7 cellular contexts compared by ENCODE assay signal in genomic region chr14:89956294-89957009, GRCh38. TPM values are rescaled to one million over a fixed set of nuclear protein-coding genes. Genes with fewer than 3 reads are reported as not detected.
DNase-seq lines count a peak whose midpoint lies in the region; ATAC-seq, FAIRE-seq and TF ChIP-seq lines count a peak whose summit lies in the region.

No MANE protein-coding gene starts in this region.

- no peak for TF ChIP-seq RAD21 in HepG2 (CRISPR knock-in tag; IDR thresholded peaks at IDR 0.05)

- TF ChIP-seq EP300 in HepG2 (IDR thresholded peaks at IDR 0.05; ENCODE audit: low read depth in 2 of 2, low read length in 2 of 2), result no peak
- TF ChIP-seq EP300 in HepG2 (CRISPR knock-in tag; IDR thresholded peaks at IDR 0.05; ENCODE audit: borderline replicate concordance), result no peak

- H3K4me2 ChIP-seq in HepG2 (ENCODE audit: low read depth, low read length), result peak overlapping the region; percentile 78

- WGBS in HepG2 (ENCODE audit: low lambda C conversion rate), result 7% methylated on average over 20 of the region's 38 CpGs

- BruUV-seq in HepG2 (replicated peaks; lab: Mats Ljungman, UMichigan), result no TSS peak

- POLR2A ChIA-PET in HepG2 (lab: Yijun Ruan, JAX), result interaction anchor here (1.1 kb wide), 1 partner anchor 605 kb away, joined by 3 read pairs; no protein-coding TSS in a partner anchor

- no peak for TF ChIP-seq CTCF in HepG2 (CRISPR knock-in tag; IDR thresholded peaks at IDR 0.05)

- H3K9ac ChIP-seq in HepG2 (ENCODE audit: insufficient read depth, low read depth, low read length), result peak overlapping the region; percentile 82

- intact Hi-C loops in HepG2 (cut with micrococcal nuclease; ENCODE audit: unreplicated experiment), result no loop called here

- peak; percentile 32 for ATAC-seq in GM18505 (IDR thresholded peaks at IDR 0.05; ENCODE audit: unreplicated experiment)
- ATAC-seq in HG02870 (IDR thresholded peaks at IDR 0.05; ENCODE audit: unreplicated experiment), result peak; percentile 39
- ATAC-seq in activated CD4-positive, CD25-positive, alpha-beta regulatory T cell treated with anti-CD3 and anti-CD28 coated beads, Interleukin-2, amount 50 U/mL, for 24 hours, result peak; percentile 73 to 74
- ATAC-seq in HepG2, result peak; percentile 6

- TF ChIP-seq POLR2A in GM18505 (IDR thresholded peaks at IDR 0.05; ENCODE audit: borderline replicate concordance, extremely low read depth, insufficient read depth, insufficient read length), result peak; percentile 56
- no peak; a peak in 1 of 4 replicates for TF ChIP-seq POLR2A in HepG2 (IDR thresholded peaks at IDR 0.05; ENCODE audit: insufficient read depth in 1 of 2, low read depth in 2 of 2, low read length in 2 of 2)

- H4K20me1 ChIP-seq in HepG2 (ENCODE audit: insufficient read depth, low read length), result no peaks in the 10 kb centered on the region

- no peaks in the 10 kb centered on the region; a peak in 1 of 5 replicates for H3K27me3 ChIP-seq in HepG2 (ENCODE audit: control insufficient read depth in 1 of 2, insufficient read depth in 2 of 2, low read length in 2 of 2)

- no peak for FAIRE-seq in HepG2 (lab: Jason Lieb, UNC)

- no peaks in the 10 kb centered on the region for H3K9me3 ChIP-seq in HepG2 (ENCODE audit: low read length)

- peaks cover 33% of the 10 kb centered on the region for H3K4me1 ChIP-seq in HepG2 (ENCODE audit: insufficient read depth, low read length)

- H3K4me3 ChIP-seq in HepG2 (replicated peaks in 1 of 3; ENCODE audit: insufficient read depth in 1 of 3, low read depth in 2 of 3, low read length in 3 of 3), result peak overlapping the region; percentile 77 to 95 (median 80)

- peak overlapping the region; percentile 16 for H2AFZ ChIP-seq in HepG2 (ENCODE audit: low read length)

- H3K36me3 ChIP-seq in HepG2 (replicated peaks in 1 of 2; ENCODE audit: control insufficient read depth in 1 of 2, insufficient read depth in 2 of 2, low read length in 2 of 2), result no peaks in the 10 kb centered on the region

- peak overlapping the region; percentile 78 for H3K27ac ChIP-seq in HepG2 (ENCODE audit: extremely low read length, insufficient read depth, low read length)

- peak; percentile 82 for DNase-seq in NCI-H2107 treated with DMSO at 0.1 percent for 48 hours (lab: John Stamatoyannopoulos, UW; ENCODE audit: unreplicated experiment)
- peak; percentile 50 for DNase-seq in cerebellar cortex (ENCODE audit: low spot score)
- peak; percentile 46 for DNase-seq in HepG2 (ENCODE audit: low spot score)
- peak; percentile 92 for DNase-seq in stimulated activated CD4-positive, alpha-beta T cell treated with anti-CD3 and anti-CD28 coated beads, Interleukin-4, amount 100 ng/mL, for 24 hours

- in situ Hi-C loops in HepG2 (cut with HindIII; ENCODE audit: extremely low pct_ligation_motif_present, low pct_unique_long_range_greater_than_20kb), result loop anchor here (25.0 kb wide), 1 partner anchor 281 kb away; no protein-coding TSS in a partner anchor

- CTCF ChIA-PET in HepG2 (lab: Yijun Ruan, JAX; ENCODE audit: low intra/inter-chr PET ratio, low total read pairs), result no interaction called here

- peaks cover 19% of the 10 kb centered on the region for H3K79me2 ChIP-seq in HepG2 (ENCODE audit: insufficient read depth, low read length)

TF ChIP-seq in HepG2, 621 proteins besides CTCF, POLR2A, EP300 and RAD21 (continues in another document):
- TF ChIP-seq CEBPB (IDR thresholded peaks at IDR 0.05; ENCODE audit: borderline replicate concordance, low read depth, low read length) (peak; percentile 58), TAF1 (CRISPR knock-in tag; IDR thresholded peaks at IDR 0.05) (no peak), TBX2 (CRISPR knock-in tag; IDR thresholded peaks at IDR 0.05; ENCODE audit: borderline replicate concordance) (no peak), MED8 (CRISPR knock-in tag; IDR thresholded peaks at IDR 0.05; ENCODE audit: insufficient replicate concordance) (no peak), EED (CRISPR knock-in tag; IDR thresholded peaks at IDR 0.05) (no peak), ZNF605 (CRISPR knock-in tag; IDR thresholded peaks at IDR 0.05) (no peak; the same call in 1 of the 2 replicates), YEATS4 (CRISPR knock-in tag; IDR thresholded peaks at IDR 0.05; ENCODE audit: borderline replicate concordance) (0 out of 2 replicates have a peak, but pooled peaks have one; percentile 12), DNMT3B (CRISPR knock-in tag; conservative IDR thresholded peaks at IDR 0.05) (no peak), HMGXB4 (CRISPR knock-in tag; IDR thresholded peaks at IDR 0.05; ENCODE audit: borderline replicate concordance in 1 of 2, low read depth in 1 of 2) (peak in 1 of 2 experiments; percentile 26; a peak in 1 of 4 replicates), SMAD1 (CRISPR knock-in tag; IDR thresholded peaks at IDR 0.05; ENCODE audit: borderline replicate concordance, low read depth) (0 out of 2 replicates have a peak, but pooled peaks have one; percentile 13), HMG20B (CRISPR knock-in tag; conservative IDR thresholded peaks at IDR 0.05) (peak; percentile 47; the same call in 1 of the 2 replicates), ZNF12 (CRISPR knock-in tag; IDR thresholded peaks at IDR 0.05) (no peak)

RNA-seq across cellular contexts. Expression of gene TDP1, which starts 0.7 kb away (rescaled TPM):
- total RNA-seq in HepG2 (2016; rRNA removed; fragmentation: Illumina TruSeq; extraction: Trizol), result 31.2 and 33.6 TPM in 2 replicates
- total RNA-seq in HepG2 (2016; cell fraction: cytosol; rRNA removed; fragmentation: Illumina TruSeq; extraction: Trizol; ENCODE audit: low read depth), result 11.5 and 12.2 TPM in 2 replicates
- total RNA-seq in HepG2 (2016; cell fraction: insoluble cytoplasmic fraction; rRNA removed; fragmentation: Illumina TruSeq; extraction: Trizol), result 31.8 and 36.0 TPM in 2 replicates
- 18.3 and 22.5 TPM in 2 replicates for total RNA-seq in HepG2 (2016; cell fraction: membrane; rRNA removed; fragmentation: Illumina TruSeq; extraction: Trizol)
- total RNA-seq in HepG2 (2016; cell fraction: nucleus; rRNA removed; fragmentation: Illumina TruSeq; extraction: Trizol), result 26.6 and 30.6 TPM in 2 replicates
- polyA plus RNA-seq in HepG2 (2011; rRNA removed), result 13.6 and 16.4 TPM in 2 replicates
- 13.0 and 13.1 TPM in 2 replicates for polyA plus RNA-seq in HepG2 (2011; cell fraction: cytosol; rRNA removed)
- polyA plus RNA-seq in HepG2 (2011; cell fraction: nucleus; rRNA removed), result 12.2 and 16.4 TPM in 2 replicates
- polyA plus RNA-seq in HepG2 (2012), result 10.0 and 12.9 TPM in 2 replicates
- 4.6 and 7.3 TPM in 2 replicates for polyA plus RNA-seq in HepG2 (2016; cell fraction: cytosol; fragmentation: Illumina TruSeq; extraction: Trizol; ENCODE audit: low read depth)
- 29.7 and 30.3 TPM in 2 replicates for polyA plus RNA-seq in HepG2 (2016; cell fraction: insoluble cytoplasmic fraction; fragmentation: Illumina TruSeq; extraction: Trizol; ENCODE audit: low read depth)
- 12.8 and 13.0 TPM in 2 replicates for polyA plus RNA-seq in HepG2 (2016; cell fraction: membrane; fragmentation: Illumina TruSeq; extraction: Trizol; ENCODE audit: low read depth)
- 20.5 and 23.6 TPM in 2 replicates for polyA plus RNA-seq in HepG2 (2016; cell fraction: nucleus; fragmentation: Illumina TruSeq; extraction: Trizol; ENCODE audit: insufficient read depth, low read depth)
- 16.8 and 72.0 TPM in 2 replicates for polyA minus RNA-seq in HepG2 (2011; rRNA and poly(A)+ RNA removed; ENCODE audit: low replicate concordance)
- 12.2 and 16.0 TPM in 2 replicates for polyA minus RNA-seq in HepG2 (2011; cell fraction: cytosol; rRNA and poly(A)+ RNA removed)
- polyA minus RNA-seq in HepG2 (2011; cell fraction: nucleus; rRNA and poly(A)+ RNA removed), result 34.9 and 39.3 TPM in 2 replicates

RNA-seq across cellular contexts. Expression of gene EFCAB11, which starts 1.9 kb away (rescaled TPM):
- total RNA-seq in HepG2 (2016; rRNA removed; fragmentation: Illumina TruSeq; extraction: Trizol), result 31.5 and 46.5 TPM in 2 replicates
- 14.8 and 18.7 TPM in 2 replicates for total RNA-seq in HepG2 (2016; cell fraction: cytosol; rRNA removed; fragmentation: Illumina TruSeq; extraction: Trizol; ENCODE audit: low read depth)
- 31.3 and 47.3 TPM in 2 replicates for total RNA-seq in HepG2 (2016; cell fraction: insoluble cytoplasmic fraction; rRNA removed; fragmentation: Illumina TruSeq; extraction: Trizol)
- total RNA-seq in HepG2 (2016; cell fraction: membrane; rRNA removed; fragmentation: Illumina TruSeq; extraction: Trizol), result 12.9 and 13.7 TPM in 2 replicates
- 19.0 and 21.0 TPM in 2 replicates for total RNA-seq in HepG2 (2016; cell fraction: nucleus; rRNA removed; fragmentation: Illumina TruSeq; extraction: Trizol)
- polyA plus RNA-seq in HepG2 (2011; rRNA removed), result 4.6 and 8.2 TPM in 2 replicates
- polyA plus RNA-seq in HepG2 (2011; cell fraction: cytosol; rRNA removed), result 2.3 and 3.5 TPM in 2 replicates
- polyA plus RNA-seq in HepG2 (2011; cell fraction: nucleus; rRNA removed), result 1.2 and 1.6 TPM in 2 replicates
- 5.6 and 15.0 TPM in 2 replicates for polyA plus RNA-seq in HepG2 (2012)
- polyA plus RNA-seq in HepG2 (2016; cell fraction: cytosol; fragmentation: Illumina TruSeq; extraction: Trizol; ENCODE audit: low read depth), result 11.9 and 16.6 TPM in 2 replicates
- 46.2 and 47.9 TPM in 2 replicates for polyA plus RNA-seq in HepG2 (2016; cell fraction: insoluble cytoplasmic fraction; fragmentation: Illumina TruSeq; extraction: Trizol; ENCODE audit: low read depth)
- 14.1 and 16.6 TPM in 2 replicates for polyA plus RNA-seq in HepG2 (2016; cell fraction: membrane; fragmentation: Illumina TruSeq; extraction: Trizol; ENCODE audit: low read depth)
- 17.2 and 19.3 TPM in 2 replicates for polyA plus RNA-seq in HepG2 (2016; cell fraction: nucleus; fragmentation: Illumina TruSeq; extraction: Trizol; ENCODE audit: insufficient read depth, low read depth)
- 4.0 and 7.4 TPM in 2 replicates for polyA minus RNA-seq in HepG2 (2011; rRNA and poly(A)+ RNA removed; ENCODE audit: low replicate concordance)
- 2.3 and 3.3 TPM in 2 replicates for polyA minus RNA-seq in HepG2 (2011; cell fraction: cytosol; rRNA and poly(A)+ RNA removed)
- polyA minus RNA-seq in HepG2 (2011; cell fraction: nucleus; rRNA and poly(A)+ RNA removed), result 9.8 and 12.6 TPM in 2 replicates

Comparison
In these comparisons a context has a peak if more than half of its experiments do, and no peak if none do; other contexts are left out.
1. Peak in every context shown above with its lines: DNase-seq, ATAC-seq, H3K4me3 ChIP-seq and H3K27ac ChIP-seq.
2. ATAC-seq: peak in every context shown above with its lines; median percentile 74 in activated CD4-positive, CD25-positive, alpha-beta regulatory T cell treated with anti-CD3 and anti-CD28 coated beads, Interleukin-2, amount 50 U/mL, for 24 hours; 39 in HG02870; 32 in GM18505; 6 in HepG2.